Comparison of ENCODE assay signal across 8 cellular contexts in genomic region chr5:159094745-159095144, GRCh38. TPM values are rescaled to one million over a fixed set of nuclear protein-coding genes. Genes with fewer than 3 reads are reported as not detected.
DNase-seq lines count a peak whose midpoint lies in the region; ATAC-seq and TF ChIP-seq lines count a peak whose summit lies in the region.

No MANE protein-coding gene starts in this region.

- peak overlapping the region in 1 of 3 donors; percentile 25 for H3K4me3 Mint-ChIP-seq in T-cell
- no peak overlapping the region for H3K4me3 Mint-ChIP-seq in stimulated activated effector memory CD8-positive, alpha-beta T cell treated with anti-CD3 and anti-CD28 coated beads, Interleukin-12 subunit alpha, Interleukin-12 subunit beta, amount 100 ng/mL, for 72 hours

- DNase-seq in GM06990 (ENCODE audit: extremely low read depth, insufficient read length) (peak; percentile 56), MV-4-11 (lab: John Stamatoyannopoulos, UW) (peak; percentile 47), T-cell (peak in 25 of 34 experiments; percentile 27 to 65 (median 45)), non-pigmented ciliary epithelial cell (ENCODE audit: low read depth) (peak; percentile 22)
- peak; percentile 21 for DNase-seq in effector CD4-positive, alpha-beta T cell
- no peak for DNase-seq in stimulated activated effector memory CD8-positive, alpha-beta T cell treated with anti-CD3 and anti-CD28 coated beads, Interleukin-12 subunit alpha, Interleukin-12 subunit beta, amount 100 ng/mL, for 72 hours (ENCODE audit: low spot score in 2 of 2)

- H3K4me1 Mint-ChIP-seq in T-cell = peaks cover 27 to 39% (median 28%) of the 10 kb centered on the region in 3 donors
- H3K4me1 Mint-ChIP-seq in stimulated activated effector memory CD8-positive, alpha-beta T cell treated with anti-CD3 and anti-CD28 coated beads, Interleukin-12 subunit alpha, Interleukin-12 subunit beta, amount 100 ng/mL, for 72 hours = peaks cover 23% of the 10 kb centered on the region

- H3K27ac Mint-ChIP-seq in T-cell = peak overlapping the region in 1 of 2 donors; percentile 53
- no peak overlapping the region for H3K27ac Mint-ChIP-seq in stimulated activated effector memory CD8-positive, alpha-beta T cell treated with anti-CD3 and anti-CD28 coated beads, Interleukin-12 subunit alpha, Interleukin-12 subunit beta, amount 100 ng/mL, for 72 hours

- H3K36me3 Mint-ChIP-seq in T-cell = no peaks in the 10 kb centered on the region
- no peaks in the 10 kb centered on the region for H3K36me3 Mint-ChIP-seq in stimulated activated effector memory CD8-positive, alpha-beta T cell treated with anti-CD3 and anti-CD28 coated beads, Interleukin-12 subunit alpha, Interleukin-12 subunit beta, amount 100 ng/mL, for 72 hours

- no peaks in the 10 kb centered on the region for H3K36me3 ChIP-seq in GM06990 (ENCODE audit: control insufficient read depth, insufficient read depth, low read length)

- H3K27me3 Mint-ChIP-seq in T-cell = peaks cover 28 to 57% of the 10 kb centered on the region in 2 donors

- ATAC-seq in T-cell (replicated peaks in 1 of 4) (no peak), GM18511 (IDR thresholded peaks at IDR 0.05; ENCODE audit: unreplicated experiment) (no peak), GM18907 (IDR thresholded peaks at IDR 0.05; ENCODE audit: unreplicated experiment) (no peak)
- no peak for ATAC-seq in stimulated activated effector memory CD8-positive, alpha-beta T cell treated with anti-CD3 and anti-CD28 coated beads, Interleukin-12 subunit alpha, Interleukin-12 subunit beta, amount 100 ng/mL, for 72 hours

- CTCF ChIA-PET in T-cell (lab: Charles Lee) = interaction anchor here in 1 of 2 donors (0.5 to 1.3 kb wide), 3 partner anchors 12 to 399 kb away, joined by 3 to 9 read pairs (median 8); no protein-coding TSS in a partner anchor

- TF ChIP-seq CTCF in GM06990 (IDR thresholded peaks at IDR 0.05; ENCODE audit: insufficient read depth, low read length, poor library complexity, severe bottlenecking) = no peak

- H3K27me3 ChIP-seq in GM06990 (replicated peaks; ENCODE audit: control insufficient read depth, insufficient read depth, low read length) = no peaks in the 10 kb centered on the region

- POLR2A ChIA-PET in T-cell (lab: Charles Lee) = no interaction called here

- H3K9me3 Mint-ChIP-seq in T-cell = no peaks in the 10 kb centered on the region
- no peaks in the 10 kb centered on the region for H3K9me3 Mint-ChIP-seq in stimulated activated effector memory CD8-positive, alpha-beta T cell treated with anti-CD3 and anti-CD28 coated beads, Interleukin-12 subunit alpha, Interleukin-12 subunit beta, amount 100 ng/mL, for 72 hours

- H3K4me3 ChIP-seq in GM06990 (replicated peaks; ENCODE audit: low read depth, low read length) = peak overlapping the region; percentile 87

RNA-seq across cellular contexts. Expression of gene EBF1, which starts 5.0 kb away (rescaled TPM):
- 1 to 10 TPM in 3 of 5 donors, under 1 TPM in 2; 0.38 to 4.2 (median 1.4) TPM for total RNA-seq in T-cell

Comparison
In these comparisons a context has a peak if more than half of its experiments do, and no peak if none do; other contexts are left out.
1. DNase-seq: peak in GM06990 (single experiment), MV-4-11 (single experiment), T-cell (25 of 34), effector CD4-positive, alpha-beta T cell (single experiment) and non-pigmented ciliary epithelial cell (single experiment); none in stimulated activated effector memory CD8-positive, alpha-beta T cell treated with anti-CD3 and anti-CD28 coated beads, Interleukin-12 subunit alpha, Interleukin-12 subunit beta, amount 100 ng/mL, for 72 hours (0 of 2).